In the genomic region with DNA sequence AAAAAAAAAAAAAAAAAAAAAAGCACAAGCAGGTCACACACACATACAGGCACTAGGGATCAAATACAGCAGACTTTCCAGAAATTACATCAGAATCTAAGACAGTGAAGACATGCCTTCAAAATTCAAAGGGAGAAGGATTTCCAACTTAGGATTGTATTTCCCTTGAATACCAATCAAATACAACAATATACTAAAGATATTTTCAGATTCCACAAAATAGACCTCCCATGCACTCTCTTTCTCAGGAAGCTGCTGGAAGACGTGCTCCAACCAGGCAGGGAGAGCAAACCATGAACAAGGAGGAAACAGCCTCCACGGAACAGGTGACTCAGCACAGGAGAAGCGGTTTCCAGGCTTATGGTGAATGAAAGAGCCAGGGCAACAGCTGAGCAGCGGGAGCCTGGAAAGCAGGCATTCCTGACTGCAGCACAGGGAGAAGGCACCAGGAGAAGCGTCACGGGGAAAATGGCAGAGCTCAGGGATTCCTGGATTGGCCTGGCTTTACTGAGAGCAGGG, we compare ENCODE assay signal across 8 cellular contexts. TPM values are rescaled to one million over a fixed set of nuclear protein-coding genes. Genes with fewer than 3 reads are reported as not detected.
DNase-seq lines count a peak whose midpoint lies in the region; ATAC-seq and TF ChIP-seq lines count a peak whose summit lies in the region.

No MANE protein-coding gene starts in this region.

- no peak overlapping the region; the same call in 1 of the 2 replicates for H3K18ac ChIP-seq in IMR-90 (ENCODE audit: low read depth, low read length)
- no peak overlapping the region for H3K18ac ChIP-seq in mesendoderm (ENCODE audit: low read length)

- H2AK9ac ChIP-seq in IMR-90 (replicated peaks; ENCODE audit: low read depth, low read length, poor library complexity), result no peak overlapping the region

- in situ Hi-C loops in IMR-90 (cut with MboI; ENCODE audit: low sequenced_read_pairs), result no loop called here

- H3K4me1 Mint-ChIP-seq in chondrocyte (ENCODE audit: low read depth), result peaks cover 58% of the 10 kb centered on the region

- no TSS peak for BruUV-seq in IMR-90 (replicated peaks; lab: Mats Ljungman, UMichigan)

- WGBS in IMR-90 (ENCODE audit: extremely low coverage in 2 of 2, insufficient read length in 1 of 2), 2 experiments, result 31% methylated on average over 4 of the region's 6 CpGs; no CpG with 5 or more reads in 1 of the 2 experiments
- no CpG with 5 or more reads among the region's 6 CpGs for WGBS in mesendoderm (ENCODE audit: extremely low coverage, insufficient coverage, low lambda C conversion rate)

- H3K9ac ChIP-seq in IMR-90 (ENCODE audit: low read depth, low read length), result peak overlapping the region; percentile 39; the same call in 1 of the 2 replicates
- H3K9ac ChIP-seq in mesendoderm (ENCODE audit: low read length), result no peak overlapping the region

- H3K14ac ChIP-seq in IMR-90 (replicated peaks; ENCODE audit: low read depth, low read length), result peak overlapping the region; percentile 71; the same call in 1 of the 2 replicates

- CTCF ChIA-PET in IMR-90 (lab: Yijun Ruan, JAX), result interaction anchor here (1.6 kb wide), 1 partner anchor 12 kb away, joined by 6 read pairs; no protein-coding TSS in a partner anchor

- H3K79me1 ChIP-seq in IMR-90 (ENCODE audit: low read depth in 1 of 2, low read length in 2 of 2) (peaks cover 10 to 82% of the 10 kb centered on the region in 2 experiments; a peak in 3 of 4 replicates), mesendoderm (ENCODE audit: low read length) (no peaks in the 10 kb centered on the region)

- H3K4me1 ChIP-seq in IMR-90 (ENCODE audit: control insufficient read depth, insufficient read depth, low read length), result peaks cover 38% of the 10 kb centered on the region
- H3K4me1 ChIP-seq in mesendoderm (ENCODE audit: control insufficient read depth, low read depth, low read length), result no peaks in the 10 kb centered on the region

- H3K9me3 ChIP-seq in IMR-90 (ENCODE audit: control insufficient read depth, insufficient read depth, low read length), result no peaks in the 10 kb centered on the region

- no peaks in the 10 kb centered on the region for H3K27me3 ChIP-seq in IMR-90 (ENCODE audit: control insufficient read depth, insufficient read depth, low read length)
- H3K27me3 ChIP-seq in mesendoderm (ENCODE audit: insufficient read depth, low read length, poor library complexity), result no peaks in the 10 kb centered on the region

- H3K27ac ChIP-seq in IMR-90 (ENCODE audit: insufficient read depth, low read length) (peak overlapping the region; percentile 64), mesendoderm (ENCODE audit: low read depth, low read length) (no peak overlapping the region)

- H3K23ac ChIP-seq in IMR-90 (ENCODE audit: low read depth, low read length) (peak overlapping the region; percentile 85), mesendoderm (ENCODE audit: low read length) (no peak overlapping the region)

- peak overlapping the region; percentile 75 for H2BK5ac ChIP-seq in IMR-90 (ENCODE audit: low read depth, low read length, poor library complexity, severe bottlenecking)
- no peak overlapping the region for H2BK5ac ChIP-seq in mesendoderm (ENCODE audit: low read length)

- peaks cover 21% of the 10 kb centered on the region for H3K36me3 Mint-ChIP-seq in chondrocyte (ENCODE audit: low read depth)

- H3K9me3 Mint-ChIP-seq in chondrocyte (ENCODE audit: low read depth), result no peaks in the 10 kb centered on the region

- H3K4me2 ChIP-seq in IMR-90 (ENCODE audit: low read depth, low read length) (no peak overlapping the region), mesendoderm (ENCODE audit: low read length) (no peak overlapping the region)

- H3K9me1 ChIP-seq in IMR-90 (ENCODE audit: insufficient read depth, low read length), result peaks cover 18% of the 10 kb centered on the region

- peak overlapping the region; percentile 73 for H2BK20ac ChIP-seq in IMR-90 (ENCODE audit: low read depth, low read length)

- H4K8ac ChIP-seq in IMR-90 (ENCODE audit: low read depth in 2 of 2, low read length in 2 of 2), result peak overlapping the region in 1 of 2 experiments; percentile 83; a peak in 2 of 4 replicates
- no peak overlapping the region for H4K8ac ChIP-seq in mesendoderm (ENCODE audit: low read depth, low read length)

- no peak overlapping the region for H4K5ac ChIP-seq in IMR-90 (ENCODE audit: low read depth, low read length)
- H4K5ac ChIP-seq in mesendoderm (ENCODE audit: low read length), result no peak overlapping the region

- peak overlapping the region; percentile 24 for H3K4me3 Mint-ChIP-seq in chondrocyte (ENCODE audit: unreplicated experiment)

- H3K36me3 ChIP-seq in IMR-90 (ENCODE audit: control insufficient read depth, insufficient read depth, low read length) (peaks cover 28% of the 10 kb centered on the region), mesendoderm (ENCODE audit: control insufficient read depth, insufficient read depth, low read length) (no peaks in the 10 kb centered on the region)

- no peaks in the 10 kb centered on the region for H3K27me3 Mint-ChIP-seq in chondrocyte (ENCODE audit: low read depth)

- H2BK15ac ChIP-seq in IMR-90 (ENCODE audit: low read depth, low read length) (peak overlapping the region; percentile 16; the same call in 1 of the 3 replicates), mesendoderm (replicated peaks; ENCODE audit: low read depth) (no peak overlapping the region)

- POLR2A ChIA-PET in IMR-90 (lab: Charles Lee; ENCODE audit: unreplicated experiment), result no interaction called here

- TF ChIP-seq RAD21 in IMR-90 (IDR thresholded peaks at IDR 0.05; ENCODE audit: low read length), result peak; percentile 28; the same call in 1 of the 2 replicates

- 0 out of 2 replicates have a peak overlapping the region, but pooled peaks have one; percentile 26 for H3K56ac ChIP-seq in IMR-90 (ENCODE audit: extremely low read depth, insufficient read depth, low read length)
- H3K56ac ChIP-seq in mesendoderm (ENCODE audit: low read length), result no peak overlapping the region

- no peak for TF ChIP-seq CTCF in IMR-90 (conservative IDR thresholded peaks at IDR 0.05; ENCODE audit: low read depth, low read length)
- no peak for TF ChIP-seq CTCF in chondrocyte (IDR thresholded peaks at IDR 0.05)

- DNase-seq in AG08396 (ENCODE audit: low spot score) (peak; percentile 54), IMR-90 (peak; percentile 91), chondrocyte (ENCODE audit: low spot score) (no peak), mesendoderm (peak; percentile 95)
- DNase-seq in central memory CD4-positive, alpha-beta T cell, result no peak
- no peak for DNase-seq in activated CD8-positive, alpha-beta memory T cell treated with anti-CD3 and anti-CD28 coated beads, Interleukin-2, amount 50 U/mL, for 4 hours

- H3K4me3 ChIP-seq in IMR-90 (ENCODE audit: insufficient read depth, low read depth, low read length), result no peak overlapping the region
- H3K4me3 ChIP-seq in mesendoderm (ENCODE audit: low read length), result no peak overlapping the region

- TF ChIP-seq POLR2A in IMR-90 (IDR thresholded peaks at IDR 0.05; ENCODE audit: low read depth, low read length), result no peak; the same call in 1 of the 2 replicates

- H4K91ac ChIP-seq in IMR-90 (ENCODE audit: insufficient read depth, low read depth, low read length), result peak overlapping the region; percentile 23; the same call in 1 of the 2 replicates

- H2AK5ac ChIP-seq in IMR-90 (ENCODE audit: low read depth, low read length), result peak overlapping the region; percentile 87
- no peak overlapping the region for H2AK5ac ChIP-seq in mesendoderm (ENCODE audit: low read length)

- H2BK120ac ChIP-seq in IMR-90 (ENCODE audit: low read depth, low read length), result peak overlapping the region; percentile 62
- H2BK120ac ChIP-seq in mesendoderm (ENCODE audit: low read depth, low read length), result no peak overlapping the region

- no peak overlapping the region for H2AFZ ChIP-seq in IMR-90 (replicated peaks; ENCODE audit: low read length, poor library complexity)

- H3K79me2 ChIP-seq in mesendoderm (ENCODE audit: control insufficient read depth, insufficient read depth, low read length), result no peaks in the 10 kb centered on the region

- intact Hi-C loops in IMR-90 (cut with micrococcal nuclease), result loop anchor here (5.0 kb wide), 1 partner anchor 332 kb away; the partner anchor contains the start of gene DMC1

- peak overlapping the region; percentile 98 for H3K27ac Mint-ChIP-seq in chondrocyte (ENCODE audit: unreplicated experiment)

- H4K20me1 ChIP-seq in IMR-90 (ENCODE audit: insufficient read depth, low read length), result 0 out of 2 replicates have a peak, but pooled peaks cover 3% of the 10 kb centered on the region

- dilution Hi-C loops in IMR-90 (cut with HindIII; ENCODE audit: low sequenced_read_pairs, unreplicated experiment), result no loop called here

- H3K4ac ChIP-seq in IMR-90 (ENCODE audit: low read depth, low read length) (peak overlapping the region; percentile 86), mesendoderm (ENCODE audit: low read depth, low read length) (no peak overlapping the region)

- ATAC-seq in IMR-90 (ENCODE audit: low read depth) (peak; percentile 19), GM18868 (IDR thresholded peaks at IDR 0.05; ENCODE audit: unreplicated experiment) (no peak), HG03097 (IDR thresholded peaks at IDR 0.05; ENCODE audit: low FRiP score, unreplicated experiment) (no peak)

RNA-seq across cellular contexts. Expression of gene TMEM184B, which starts 32.0 kb away (rescaled TPM):
- total RNA-seq in IMR-90 (2012; rRNA removed) (9.1 and 9.2 TPM in 2 replicates), chondrocyte (117 to 121 TPM (median 121 TPM) in 3 replicates)
- polyA plus RNA-seq in IMR-90 (2012; rRNA removed), result 81.1 and 87.5 TPM in 2 replicates
- 40.0 and 98.4 TPM in 2 replicates for polyA plus RNA-seq in IMR-90 (2012; cell fraction: cytosol; rRNA removed)
- polyA plus RNA-seq in IMR-90 (2012; cell fraction: nucleus; rRNA removed; ENCODE audit: low replicate concordance), result 132 and 272 TPM in 2 replicates
- polyA plus RNA-seq in mesendoderm (2013, experiment 1 of 2), result 33.7 TPM
- polyA plus RNA-seq in mesendoderm (2013, experiment 2 of 2), result 35.3 TPM

RNA-seq across cellular contexts. Expression of gene MAFF, which starts 39.0 kb away (rescaled TPM):
- total RNA-seq in IMR-90 (2012; rRNA removed), result 18.3 and 24.2 TPM in 2 replicates
- 25.9 and 29.5 TPM in 2 replicates for polyA plus RNA-seq in IMR-90 (2012; rRNA removed)
- 31.9 and 44.3 TPM in 2 replicates for polyA plus RNA-seq in IMR-90 (2012; cell fraction: cytosol; rRNA removed)
- 60.3 and 64.4 TPM in 2 replicates for polyA plus RNA-seq in IMR-90 (2012; cell fraction: nucleus; rRNA removed; ENCODE audit: low replicate concordance)
- 1.7 to 9.9 TPM (median 8.5 TPM) in 3 replicates for total RNA-seq in chondrocyte
- 6.2 TPM for polyA plus RNA-seq in mesendoderm (2013, experiment 1 of 2)
- polyA plus RNA-seq in mesendoderm (2013, experiment 2 of 2), result 6.4 TPM

RNA-seq across cellular contexts. Expression of gene PLA2G6, which starts 59.2 kb away (rescaled TPM):
- total RNA-seq in IMR-90 (2012; rRNA removed), result 3.9 and 6.1 TPM in 2 replicates
- 10.3 TPM in 2 replicates for polyA plus RNA-seq in IMR-90 (2012; rRNA removed)
- polyA plus RNA-seq in IMR-90 (2012; cell fraction: cytosol; rRNA removed), result 2.1 and 4.1 TPM in 2 replicates
- polyA plus RNA-seq in IMR-90 (2012; cell fraction: nucleus; rRNA removed; ENCODE audit: low replicate concordance), result 109 and 145 TPM in 2 replicates
- 16.3 to 30.2 TPM (median 21.0 TPM) in 3 replicates for total RNA-seq in chondrocyte
- polyA plus RNA-seq in mesendoderm (2013, experiment 1 of 2), result 2.4 TPM
- polyA plus RNA-seq in mesendoderm (2013, experiment 2 of 2), result 2.4 TPM

Comparison
In these comparisons a context has a peak if more than half of its experiments do, and no peak if none do; other contexts are left out.
1. DNase-seq: peak in AG08396 (single experiment), IMR-90 (single experiment) and mesendoderm (single experiment); none in chondrocyte (single experiment), central memory CD4-positive, alpha-beta T cell (single experiment) and activated CD8-positive, alpha-beta memory T cell treated with anti-CD3 and anti-CD28 coated beads, Interleukin-2, amount 50 U/mL, for 4 hours (single experiment).
2. RNA of gene TMEM184B, which starts 32.0 kb away (total RNA-seq): 117 to 121 TPM in chondrocyte; 9.1 to 9.2 TPM in IMR-90; every median in the first group is over 10 times any median in the second.